ENCODE assay signal across 19 cellular contexts in genomic region chr20:51522207-51522606, GRCh38. TPM values are rescaled to one million over a fixed set of nuclear protein-coding genes. Genes with fewer than 3 reads are reported as not detected.
"Had no signal": no experiment of that assay in that cellular context is flagged by ENCODE, and none has a peak within 500 bp of the region (broad histone marks: within the 10 kb centered on the region; RNA-seq: fewer than 3 reads in every experiment).

No MANE protein-coding gene starts in this region.

- H3K4me3 Mint-ChIP-seq: neural crest cell; stimulated activated naive CD8-positive, alpha-beta T cell treated with anti-CD3 and anti-CD28 coated beads, Interleukin-15, Interleukin-2, amounts not matched to agents 100 ng/mL and 50 ng/mL, for 24 hours; T-helper 1 cell treated with Interleukin-12 subunit alpha and Interleukin-12 subunit beta and Interleukin-4 antibody, amounts not matched to agents 30 μg/mL and 1 μg/mL, for 36 hours had no signal

- H3K36me3 ChIP-seq: gastrocnemius medialis, uterus had no signal

- H3K4me3 ChIP-seq: ascending aorta, coronary artery, gastrocnemius medialis, left lung, transverse colon, uterus had no signal

- H3K9me3 Mint-ChIP-seq: neural crest cell; stimulated activated naive CD8-positive, alpha-beta T cell treated with anti-CD3 and anti-CD28 coated beads, Interleukin-15, Interleukin-2, amounts not matched to agents 100 ng/mL and 50 ng/mL, for 24 hours; T-helper 1 cell treated with Interleukin-12 subunit alpha and Interleukin-12 subunit beta and Interleukin-4 antibody, amounts not matched to agents 30 μg/mL and 1 μg/mL, for 36 hours had no signal

- ATAC-seq: esophagus mucosa, gastrocnemius medialis, left lung had no signal

- DNase-seq: activated CD4-positive, alpha-beta T cell treated with anti-CD3 and anti-CD28 coated beads, Interleukin-2, amount 50 U/mL, for 4 hours; activated CD4-positive, CD25-positive, alpha-beta regulatory T cell treated with anti-CD3 and anti-CD28 coated beads, Interleukin-2, amount 50 U/mL, for 72 hours; activated T-cell treated with anti-CD3 and anti-CD28 coated beads, Interleukin-2, amount 50 U/mL, for 1 hour; gastrocnemius medialis; left lung; midbrain; retina; stimulated activated CD4-positive, alpha-beta T cell treated with anti-CD3 and anti-CD28 coated beads, Interleukin-12 subunit alpha, Interleukin-12 subunit beta, amount 100 ng/mL, for 4 hours; stimulated activated CD4-positive, alpha-beta T cell treated with anti-CD3 and anti-CD28 coated beads, Interleukin-1b, Interleukin-23, amount 100 ng/mL, for 48 hours; transverse colon; uterus had no signal

- H3K27ac ChIP-seq: ascending aorta, coronary artery, gastrocnemius medialis, left lung, transverse colon, uterus, VCaP had no signal

- H3K4me1 ChIP-seq: ascending aorta, uterus had no signal

- H3K27me3 Mint-ChIP-seq: stimulated activated naive CD8-positive, alpha-beta T cell treated with anti-CD3 and anti-CD28 coated beads, Interleukin-15, Interleukin-2, amounts not matched to agents 100 ng/mL and 50 ng/mL, for 24 hours had no signal

- H3K9me3 ChIP-seq: ascending aorta, gastrocnemius medialis, left lung, transverse colon, uterus had no signal

- H3K27me3 ChIP-seq: ascending aorta, gastrocnemius medialis, left lung, transverse colon, uterus had no signal

RNA-seq across cellular contexts. Expression of gene NFATC2, which starts 20.3 kb away (rescaled TPM):
- total RNA-seq: myocyte had no signal
